19 cellular contexts compared by ENCODE assay signal in genomic region chr6:57255451-57256181, GRCh38.
"Had no signal": no experiment of that assay in that cellular context is flagged by ENCODE, and none has a peak within 500 bp of the region (broad histone marks: within the 10 kb centered on the region; RNA-seq: fewer than 3 reads in every experiment).

No MANE protein-coding gene starts in this region.

- H3K36me3 ChIP-seq: suprapubic skin had no signal

- H3K27ac ChIP-seq: suprapubic skin had no signal

- H3K4me3 Mint-ChIP-seq: activated B cell treated with CpG ODN at 0.5 μM for 24 hours; activated CD4-positive, alpha-beta memory T cell treated with anti-CD3 and anti-CD28 coated beads, Interleukin-2, amount 10 ng/mL, durations not matched to agents 7 days and 5 days; activated CD8-positive, alpha-beta memory T cell treated with anti-CD3 and anti-CD28 coated beads, Interleukin-2, amount 10 ng/mL, durations not matched to agents 7 days and 5 days; activated naive CD8-positive, alpha-beta T cell treated with anti-CD3 and anti-CD28 coated beads, Interleukin-2, amount 10 ng/mL, durations not matched to agents 7 days and 5 days; activated T-helper 17 cell treated with anti-CD3 and anti-CD28 coated beads, Interleukin-2, amount 50 U/mL, for 72 hours; brain; endodermal cell; natural killer cell treated with Interleukin-12 subunit alpha and Interleukin-12 subunit beta and Interleukin-15 and Interleukin-18, amount 100 ng/mL, for 72 hours; stimulated activated naive CD8-positive, alpha-beta T cell treated with anti-CD3 and anti-CD28 coated beads, Interleukin-15, Interleukin-2, amounts not matched to agents 100 ng/mL and 50 ng/mL, for 24 hours; T-cell had no signal

- H3K4me3 ChIP-seq: suprapubic skin had no signal

- ATAC-seq: activated CD8-positive, alpha-beta memory T cell treated with anti-CD3 and anti-CD28 coated beads, Interleukin-2, amount 10 ng/mL, durations not matched to agents 7 days and 5 days; activated T-helper 17 cell treated with anti-CD3 and anti-CD28 coated beads, Interleukin-2, amount 50 U/mL, for 72 hours; left cardiac atrium; natural killer cell treated with Interleukin-12 subunit alpha and Interleukin-12 subunit beta and Interleukin-15 and Interleukin-18, amount 100 ng/mL, for 72 hours; T-cell had no signal

- FAIRE-seq: colon had no signal

- H3K27me3 Mint-ChIP-seq: activated B cell treated with CpG ODN at 0.5 μM for 24 hours; activated naive CD8-positive, alpha-beta T cell treated with anti-CD3 and anti-CD28 coated beads, Interleukin-2, amount 10 ng/mL, durations not matched to agents 7 days and 5 days; activated T-helper 17 cell treated with anti-CD3 and anti-CD28 coated beads, Interleukin-2, amount 50 U/mL, for 72 hours; T-cell had no signal

- DNase-seq: activated B cell treated with CpG ODN at 0.5 μM for 24 hours; activated CD4-positive, alpha-beta memory T cell treated with anti-CD3 and anti-CD28 coated beads, Interleukin-2, amount 10 ng/mL, durations not matched to agents 7 days and 5 days; activated CD4-positive, alpha-beta T cell treated with anti-CD3 and anti-CD28 coated beads for 48 hours; activated CD8-positive, alpha-beta memory T cell treated with anti-CD3 and anti-CD28 coated beads, Interleukin-2, amount 10 ng/mL, durations not matched to agents 7 days and 5 days; activated naive CD4-positive, alpha-beta T cell treated with Interleukin-2 at 50 U/mL for 16 hours; activated naive CD8-positive, alpha-beta T cell treated with anti-CD3 and anti-CD28 coated beads, Interleukin-2, amount 10 ng/mL, durations not matched to agents 7 days and 5 days; central memory CD4-positive, alpha-beta T cell; endodermal cell; left cardiac atrium; mesendoderm; posterior cingulate gyrus; T-cell; trophoblast cell had no signal

- H3K9me3 ChIP-seq: suprapubic skin had no signal

- H3K9me3 Mint-ChIP-seq: activated B cell treated with CpG ODN at 0.5 μM for 24 hours; activated CD4-positive, alpha-beta memory T cell treated with anti-CD3 and anti-CD28 coated beads, Interleukin-2, amount 10 ng/mL, durations not matched to agents 7 days and 5 days; activated naive CD8-positive, alpha-beta T cell treated with anti-CD3 and anti-CD28 coated beads, Interleukin-2, amount 10 ng/mL, durations not matched to agents 7 days and 5 days; activated T-helper 17 cell treated with anti-CD3 and anti-CD28 coated beads, Interleukin-2, amount 50 U/mL, for 72 hours; brain; endodermal cell; natural killer cell treated with Interleukin-12 subunit alpha and Interleukin-12 subunit beta and Interleukin-15 and Interleukin-18, amount 100 ng/mL, for 72 hours; stimulated activated naive CD8-positive, alpha-beta T cell treated with anti-CD3 and anti-CD28 coated beads, Interleukin-15, Interleukin-2, amounts not matched to agents 100 ng/mL and 50 ng/mL, for 24 hours; T-cell had no signal

- H3K27me3 ChIP-seq: suprapubic skin had no signal

- H3K4me1 Mint-ChIP-seq: activated B cell treated with CpG ODN at 0.5 μM for 24 hours; activated CD4-positive, alpha-beta memory T cell treated with anti-CD3 and anti-CD28 coated beads, Interleukin-2, amount 10 ng/mL, durations not matched to agents 7 days and 5 days; activated CD8-positive, alpha-beta memory T cell treated with anti-CD3 and anti-CD28 coated beads, Interleukin-2, amount 10 ng/mL, durations not matched to agents 7 days and 5 days; activated naive CD8-positive, alpha-beta T cell treated with anti-CD3 and anti-CD28 coated beads, Interleukin-2, amount 10 ng/mL, durations not matched to agents 7 days and 5 days; activated T-helper 17 cell treated with anti-CD3 and anti-CD28 coated beads, Interleukin-2, amount 50 U/mL, for 72 hours; brain; T-cell had no signal

- H3K27ac Mint-ChIP-seq: activated B cell treated with CpG ODN at 0.5 μM for 24 hours; activated CD4-positive, alpha-beta memory T cell treated with anti-CD3 and anti-CD28 coated beads, Interleukin-2, amount 10 ng/mL, durations not matched to agents 7 days and 5 days; activated CD8-positive, alpha-beta memory T cell treated with anti-CD3 and anti-CD28 coated beads, Interleukin-2, amount 10 ng/mL, durations not matched to agents 7 days and 5 days; activated naive CD8-positive, alpha-beta T cell treated with anti-CD3 and anti-CD28 coated beads, Interleukin-2, amount 10 ng/mL, durations not matched to agents 7 days and 5 days; activated T-helper 17 cell treated with anti-CD3 and anti-CD28 coated beads, Interleukin-2, amount 50 U/mL, for 72 hours; natural killer cell treated with Interleukin-12 subunit alpha and Interleukin-12 subunit beta and Interleukin-15 and Interleukin-18, amount 100 ng/mL, for 72 hours; stimulated activated naive CD8-positive, alpha-beta T cell treated with anti-CD3 and anti-CD28 coated beads, Interleukin-15, Interleukin-2, amounts not matched to agents 100 ng/mL and 50 ng/mL, for 24 hours; T-cell had no signal
